In the genomic region with DNA sequence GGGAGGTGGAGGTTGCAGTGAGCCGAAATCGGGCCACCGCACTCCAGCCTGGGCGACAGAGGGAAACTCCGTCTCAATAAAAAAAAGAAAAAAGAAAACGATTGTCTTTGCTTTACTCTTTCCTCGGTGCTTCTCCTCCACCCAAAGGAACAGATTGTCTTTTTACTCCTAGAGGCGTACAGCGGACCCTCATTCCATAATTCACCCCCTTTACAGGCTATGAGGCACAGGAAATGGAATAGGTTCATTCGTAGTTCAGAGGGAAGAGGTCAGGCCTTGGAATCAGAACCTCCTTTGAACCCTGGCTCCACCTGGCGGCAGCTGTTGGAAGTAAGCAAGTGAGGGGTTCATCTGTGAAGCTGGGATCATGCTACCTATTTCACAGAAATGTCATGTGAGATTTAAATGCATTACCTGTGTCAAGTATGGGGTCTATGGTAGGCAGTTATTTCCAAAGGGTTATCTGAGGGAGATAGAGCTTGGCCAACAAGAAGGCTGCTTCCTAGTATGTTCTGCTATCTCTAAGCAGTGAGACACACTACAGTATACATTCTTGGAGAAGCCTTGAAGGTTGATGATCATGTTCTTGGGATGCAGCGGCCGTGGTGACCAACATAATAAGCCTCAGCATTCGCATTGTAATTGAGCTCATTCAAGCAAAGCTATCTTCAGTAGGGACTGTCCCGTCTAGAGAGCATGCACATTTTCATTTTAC, we compare ENCODE assay signal across 8 cellular contexts. TPM values are rescaled to one million over a fixed set of nuclear protein-coding genes. Genes with fewer than 3 reads are reported as not detected.
DNase-seq lines count a peak whose midpoint lies in the region; ATAC-seq and TF ChIP-seq lines count a peak whose summit lies in the region.

No MANE protein-coding gene starts in this region.

- H3K36me3 Mint-ChIP-seq in activated T-helper 1 cell treated with anti-CD3 and anti-CD28 coated beads, Interleukin-12 subunit alpha, Interleukin-12 subunit beta, Interleukin-2, Interleukin-4 antibody, amounts not matched to agents 30 ng/mL and 10 ng/mL and 1 ng/mL, durations not matched to agents 14 hours and 24 hours and 36 hours (ENCODE audit: low read depth) = no peaks in the 10 kb centered on the region

- ATAC-seq in GM21381 (IDR thresholded peaks at IDR 0.05; ENCODE audit: unreplicated experiment) = no peak

- H3K4me1 Mint-ChIP-seq in activated T-helper 1 cell treated with anti-CD3 and anti-CD28 coated beads, Interleukin-12 subunit alpha, Interleukin-12 subunit beta, Interleukin-2, Interleukin-4 antibody, amounts not matched to agents 30 ng/mL and 10 ng/mL and 1 ng/mL, durations not matched to agents 14 hours and 24 hours and 36 hours (ENCODE audit: low read depth) = peaks cover 9% of the 10 kb centered on the region

- DNase-seq in EL = peak; percentile 73
- peak; percentile 42 for DNase-seq in LNCaP clone FGC (ENCODE audit: low read depth)
- DNase-seq in RPMI8226 = peak; percentile 92
- peak; percentile 77 for DNase-seq in activated T-helper 1 cell treated with anti-CD3 and anti-CD28 coated beads, Interleukin-12 subunit alpha, Interleukin-12 subunit beta, Interleukin-2, Interleukin-4 antibody, amounts not matched to agents 30 ng/mL and 10 ng/mL and 1 ng/mL, durations not matched to agents 14 hours and 24 hours and 36 hours (ENCODE audit: low spot score)
- DNase-seq in fibroblast of the conjunctiva (ENCODE audit: low read depth) = peak; percentile 64
- DNase-seq in occipital lobe (lab: John Stamatoyannopoulos, UW) = peak; percentile 45
- DNase-seq in superior temporal gyrus (ENCODE audit: extremely low spot score) = peak; percentile 94

- intact Hi-C loops in activated T-helper 1 cell treated with anti-CD3 and anti-CD28 coated beads, Interleukin-12 subunit alpha, Interleukin-12 subunit beta, Interleukin-2, Interleukin-4 antibody, amounts not matched to agents 30 ng/mL and 10 ng/mL and 1 ng/mL, durations not matched to agents 14 hours and 24 hours and 36 hours (cut with micrococcal nuclease) = loop anchor here (1.0 kb wide), 4 partner anchors 18 to 198 kb away; partner anchors contain the start of genes DCTPP1 and ZNF689

- peak overlapping the region; percentile 52 for H3K4me3 Mint-ChIP-seq in activated T-helper 1 cell treated with anti-CD3 and anti-CD28 coated beads, Interleukin-12 subunit alpha, Interleukin-12 subunit beta, Interleukin-2, Interleukin-4 antibody, amounts not matched to agents 30 ng/mL and 10 ng/mL and 1 ng/mL, durations not matched to agents 14 hours and 24 hours and 36 hours

- no peak overlapping the region for H3K4me3 ChIP-seq in LNCaP clone FGC (ENCODE audit: low read depth, low read length)

- H3K27me3 Mint-ChIP-seq in activated T-helper 1 cell treated with anti-CD3 and anti-CD28 coated beads, Interleukin-12 subunit alpha, Interleukin-12 subunit beta, Interleukin-2, Interleukin-4 antibody, amounts not matched to agents 30 ng/mL and 10 ng/mL and 1 ng/mL, durations not matched to agents 14 hours and 24 hours and 36 hours (ENCODE audit: insufficient read depth) = no peaks in the 10 kb centered on the region

- H3K9me3 Mint-ChIP-seq in activated T-helper 1 cell treated with anti-CD3 and anti-CD28 coated beads, Interleukin-12 subunit alpha, Interleukin-12 subunit beta, Interleukin-2, Interleukin-4 antibody, amounts not matched to agents 30 ng/mL and 10 ng/mL and 1 ng/mL, durations not matched to agents 14 hours and 24 hours and 36 hours = no peaks in the 10 kb centered on the region

- peak overlapping the region; percentile 71 for H3K27ac Mint-ChIP-seq in activated T-helper 1 cell treated with anti-CD3 and anti-CD28 coated beads, Interleukin-12 subunit alpha, Interleukin-12 subunit beta, Interleukin-2, Interleukin-4 antibody, amounts not matched to agents 30 ng/mL and 10 ng/mL and 1 ng/mL, durations not matched to agents 14 hours and 24 hours and 36 hours

- TF ChIP-seq CTCF in LNCaP clone FGC (IDR thresholded peaks at IDR 0.05; ENCODE audit: control insufficient read depth, extremely low read depth, insufficient read depth) = peak; percentile 90

RNA-seq across cellular contexts. Expression of gene ZNF689, which starts 18.6 kb away (rescaled TPM):
- total RNA-seq in activated T-helper 1 cell treated with anti-CD3 and anti-CD28 coated beads, Interleukin-12 subunit alpha, Interleukin-12 subunit beta, Interleukin-2, Interleukin-4 antibody, amounts not matched to agents 30 ng/mL and 10 ng/mL and 1 ng/mL, durations not matched to agents 14 hours and 24 hours and 36 hours = 14.7 TPM in 2 replicates
- 8.9 TPM for total RNA-seq in occipital lobe

RNA-seq across cellular contexts. Expression of gene PRR14, which starts 22.0 kb away (rescaled TPM):
- total RNA-seq in activated T-helper 1 cell treated with anti-CD3 and anti-CD28 coated beads, Interleukin-12 subunit alpha, Interleukin-12 subunit beta, Interleukin-2, Interleukin-4 antibody, amounts not matched to agents 30 ng/mL and 10 ng/mL and 1 ng/mL, durations not matched to agents 14 hours and 24 hours and 36 hours = 91.9 and 97.4 TPM in 2 replicates
- total RNA-seq in occipital lobe = 9.2 TPM

RNA-seq across cellular contexts. Expression of gene FBRS, which starts 29.4 kb away (rescaled TPM):
- 116 and 125 TPM in 2 replicates for total RNA-seq in activated T-helper 1 cell treated with anti-CD3 and anti-CD28 coated beads, Interleukin-12 subunit alpha, Interleukin-12 subunit beta, Interleukin-2, Interleukin-4 antibody, amounts not matched to agents 30 ng/mL and 10 ng/mL and 1 ng/mL, durations not matched to agents 14 hours and 24 hours and 36 hours
- total RNA-seq in occipital lobe = 11.5 TPM

RNA-seq across cellular contexts. Expression of gene ZNF785, which starts 43.3 kb away (rescaled TPM):
- total RNA-seq in activated T-helper 1 cell treated with anti-CD3 and anti-CD28 coated beads, Interleukin-12 subunit alpha, Interleukin-12 subunit beta, Interleukin-2, Interleukin-4 antibody, amounts not matched to agents 30 ng/mL and 10 ng/mL and 1 ng/mL, durations not matched to agents 14 hours and 24 hours and 36 hours = 19.2 and 21.5 TPM in 2 replicates
- 16.1 TPM for total RNA-seq in occipital lobe

RNA-seq across cellular contexts. Expression of gene ZNF688, which starts 57.3 kb away (rescaled TPM):
- 7.4 and 9.4 TPM in 2 replicates for total RNA-seq in activated T-helper 1 cell treated with anti-CD3 and anti-CD28 coated beads, Interleukin-12 subunit alpha, Interleukin-12 subunit beta, Interleukin-2, Interleukin-4 antibody, amounts not matched to agents 30 ng/mL and 10 ng/mL and 1 ng/mL, durations not matched to agents 14 hours and 24 hours and 36 hours
- total RNA-seq in occipital lobe = 5.9 TPM

Comparison
In these comparisons a context has a peak if more than half of its experiments do, and no peak if none do; other contexts are left out.
1. DNase-seq: peak in every context shown above with its lines; median percentile 94 in superior temporal gyrus; 92 in RPMI8226; 77 in activated T-helper 1 cell treated with anti-CD3 and anti-CD28 coated beads, Interleukin-12 subunit alpha, Interleukin-12 subunit beta, Interleukin-2, Interleukin-4 antibody, amounts not matched to agents 30 ng/mL and 10 ng/mL and 1 ng/mL, durations not matched to agents 14 hours and 24 hours and 36 hours; 73 in EL; 64 in fibroblast of the conjunctiva; 45 in occipital lobe; 42 in LNCaP clone FGC.